In the genomic region with DNA sequence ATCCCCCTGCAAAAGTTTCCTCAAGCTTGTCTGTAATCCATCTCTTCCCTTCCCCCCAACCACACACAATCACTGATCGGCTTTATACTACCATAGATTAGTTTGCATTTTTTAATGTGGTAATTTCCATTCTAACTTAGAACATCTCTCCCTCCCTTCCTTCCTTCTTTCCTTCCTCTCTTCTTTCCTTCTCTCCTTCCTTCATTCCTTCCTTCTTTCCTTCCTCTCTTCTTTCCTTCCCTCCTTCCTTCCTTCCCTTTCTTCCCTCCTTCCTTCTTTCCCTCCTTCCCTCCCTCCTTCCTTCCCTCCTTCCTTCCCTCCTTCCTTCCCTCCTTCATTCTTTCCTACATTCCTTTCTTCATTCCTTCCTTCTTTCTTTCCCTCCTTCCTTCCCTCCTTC, we compare ENCODE assay signal across 8 cellular contexts.
"Had no signal": no experiment of that assay in that cellular context is flagged by ENCODE, and none has a peak within 500 bp of the region (broad histone marks: within the 10 kb centered on the region; RNA-seq: fewer than 3 reads in every experiment).

No MANE protein-coding gene starts in this region.

- FAIRE-seq: G401.6, GM12878, GM12891, GM12892, GM18507, GM19239 had no signal

- ATAC-seq: GM12878 had no signal

- H3K4me3 ChIP-seq: GM12878 had no signal

- DNase-seq: GDM1, GF-D8 had no signal
